29 cellular contexts compared by ENCODE assay signal in genomic region chr6:96151707-96152106, GRCh38.
"Had no signal": no experiment of that assay in that cellular context is flagged by ENCODE, and none has a peak within 500 bp of the region (broad histone marks: within the 10 kb centered on the region; RNA-seq: fewer than 3 reads in every experiment).

No MANE protein-coding gene starts in this region.

- DNase-seq: head of caudate nucleus; hippocampal formation; kidney; left colon; left lung; lower lobe of right lung; mammary epithelial cell; mesenchymal stem cell; naive B cell; natural killer cell; nephron progenitor cell; occipital lobe; psoas muscle; stimulated activated CD4-positive, alpha-beta T cell treated with anti-CD3 and anti-CD28 coated beads, Interleukin-12 subunit alpha, Interleukin-12 subunit beta, amount 100 ng/mL, for 4 hours; stimulated activated CD4-positive, alpha-beta T cell treated with anti-CD3 and anti-CD28 coated beads, Interleukin-15, amount 100 ng/mL, for 24 hours; stimulated activated CD4-positive, alpha-beta T cell treated with anti-CD3 and anti-CD28 coated beads, Interleukin-2, amount 100 ng/mL, for 24 hours; stimulated activated CD4-positive, alpha-beta T cell treated with anti-CD3 and anti-CD28 coated beads, Interleukin-4, amount 100 ng/mL, for 1 hour; stimulated activated naive B cell treated with anti-CD40 and anti-IgM and Interleukin-4, amounts not matched to agents 10 μg/mL and 1 μg/mL and 100 μg/mL, for 72 hours; stimulated activated naive CD8-positive, alpha-beta T cell treated with anti-CD3 and anti-CD28 coated beads, Interleukin-15, Interleukin-2, amounts not matched to agents 100 U/mL and 50 U/mL, for 24 hours; stomach; transverse colon; upper lobe of right lung had no signal

- H3K4me2 ChIP-seq: neural progenitor cell had no signal

- H3K9ac ChIP-seq: neural progenitor cell, parathyroid adenoma had no signal

- H3K9me3 ChIP-seq: left lung, lower lobe of right lung, neutrophil, psoas muscle, right atrium auricular region, stomach, suprapubic skin, transverse colon, upper lobe of right lung had no signal

- ATAC-seq: left colon; left lung; lower lobe of right lung; natural killer cell; psoas muscle; sciatic nerve; stimulated activated naive B cell treated with anti-CD40 and anti-IgM and Interleukin-4, amounts not matched to agents 10 μg/mL and 1 μg/mL and 100 μg/mL, for 72 hours; stimulated activated naive CD8-positive, alpha-beta T cell treated with anti-CD3 and anti-CD28 coated beads, Interleukin-15, Interleukin-2, amounts not matched to agents 100 U/mL and 50 U/mL, for 24 hours; upper lobe of right lung had no signal

- H3K4me3 ChIP-seq: left lung, lower lobe of right lung, neural progenitor cell, psoas muscle, right atrium auricular region, skin epidermis, stomach, suprapubic skin, transverse colon, upper lobe of right lung had no signal

- H3K79me2 ChIP-seq: parathyroid adenoma had no signal

- H3K27me3 ChIP-seq: left lung, neural progenitor cell, neutrophil, right atrium auricular region, stomach, suprapubic skin, transverse colon, upper lobe of right lung had no signal

- H2AFZ ChIP-seq: neural progenitor cell, parathyroid adenoma had no signal

- H3K36me3 ChIP-seq: left lung, lower lobe of right lung, neural progenitor cell, neutrophil, right atrium auricular region, stomach, suprapubic skin, transverse colon, upper lobe of right lung had no signal

- H3K4me1 ChIP-seq: left lung, lower lobe of right lung, parathyroid adenoma, psoas muscle, right atrium auricular region, stomach, suprapubic skin, transverse colon, upper lobe of right lung had no signal

- H3K27ac ChIP-seq: left lung, lower lobe of right lung, neural progenitor cell, neutrophil, parathyroid adenoma, psoas muscle, right atrium auricular region, skin epidermis, stomach, suprapubic skin, transverse colon, upper lobe of right lung had no signal
